11 cellular contexts compared by ENCODE assay signal in genomic region chr3:148720873-148721272, GRCh38. TPM values are rescaled to one million over a fixed set of nuclear protein-coding genes. Genes with fewer than 3 reads are reported as not detected.
"Had no signal": no experiment of that assay in that cellular context is flagged by ENCODE, and none has a peak within 500 bp of the region (broad histone marks: within the 10 kb centered on the region; RNA-seq: fewer than 3 reads in every experiment).

No MANE protein-coding gene starts in this region.

- H2AFZ ChIP-seq: GM23248, GM23338 had no signal

- H3K4me2 ChIP-seq: GM23338 had no signal

- H3K27ac ChIP-seq: GM23248 had no signal

- FAIRE-seq: H1, H54 had no signal

- H3K9ac ChIP-seq: GM23248 had no signal

- DNase-seq: GM23248, GOT3, H7, H9, HCEC 1CT, HFFc6 had no signal

- H3K4me3 ChIP-seq: GM23248, GM23338, HAP-1 had no signal

- H3K36me3 ChIP-seq: HAP-1 had no signal

- ATAC-seq: GM23338, HCT116 had no signal

- H3K4me1 ChIP-seq: HAP-1 had no signal

- H3K27ac Mint-ChIP-seq: H9, HFFc6 had no signal

- H3K9me3 Mint-ChIP-seq: GM23338, H9, HFFc6 had no signal

- H3K9me3 ChIP-seq: HAP-1 had no signal

- H3K4me3 Mint-ChIP-seq: GM23338, H9, HFFc6 had no signal

RNA-seq across cellular contexts. Expression of gene AGTR1, which starts 23.2 kb away (rescaled TPM):
- total RNA-seq: GM23338, H1, H9 had no signal
